9 cellular contexts compared by ENCODE assay signal in the genomic region with DNA sequence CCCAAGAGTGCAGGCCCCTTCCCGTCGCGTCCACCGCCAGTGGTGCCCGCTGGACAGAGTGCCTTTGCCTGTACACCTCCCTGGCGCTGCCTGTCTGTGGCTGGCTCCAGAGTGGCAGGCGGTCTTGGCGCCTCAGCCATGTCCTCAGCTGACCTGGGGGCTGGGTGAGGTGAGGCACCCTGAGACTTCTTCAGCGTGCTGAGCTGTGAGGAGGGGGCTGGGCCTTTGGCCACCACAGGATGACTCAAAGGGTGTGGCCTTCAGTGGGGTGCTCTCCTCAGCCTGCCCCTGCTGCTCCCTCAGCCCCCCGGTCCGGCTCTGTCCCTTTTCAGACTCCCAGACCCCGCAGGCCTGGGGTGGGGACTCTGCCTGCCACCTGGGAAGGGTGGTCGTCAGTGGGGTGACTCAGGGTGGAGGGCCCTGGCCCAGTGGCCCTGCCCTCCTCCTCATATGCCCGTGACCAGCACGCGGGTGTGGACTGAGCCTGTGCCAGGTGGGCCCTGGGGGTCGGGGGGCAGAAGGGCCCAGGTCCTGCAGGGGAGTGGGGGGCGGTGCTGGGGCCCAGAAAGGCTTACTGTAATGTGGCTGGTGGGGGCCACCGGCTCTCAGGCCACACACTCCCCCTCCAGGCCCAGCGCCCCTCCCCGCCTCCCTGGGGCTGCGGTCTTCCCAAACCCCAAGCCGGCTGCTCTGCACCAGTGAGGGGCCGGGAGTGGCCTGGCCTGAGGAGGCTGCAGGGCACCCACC. TPM values are rescaled to one million over a fixed set of nuclear protein-coding genes. Genes with fewer than 3 reads are reported as not detected.
DNase-seq lines count a peak whose midpoint lies in the region; ATAC-seq and TF ChIP-seq lines count a peak whose summit lies in the region.
"Had no signal": no experiment of that assay in that cellular context is flagged by ENCODE, and none has a peak within 500 bp of the region (broad histone marks: within the 10 kb centered on the region; RNA-seq: fewer than 3 reads in every experiment).

No MANE protein-coding gene starts in this region.

- DNase-seq in activated T-cell treated with anti-CD3 and anti-CD28 coated beads, Interleukin-2, amount 50 U/mL, for 1 hour: peak; percentile 52
- DNase-seq in activated T-cell treated with anti-CD3 and anti-CD28 coated beads for 4 hours (no peak), activated B cell treated with CpG ODN at 0.5 μM for 24 hours (peak; percentile 47), fibroblast of villous mesenchyme (ENCODE audit: low read depth) (peak; percentile 59), psoas muscle (peak; percentile 81 to 90), NAMALWA (ENCODE audit: low spot score) (no peak), KG1 (lab: John Stamatoyannopoulos, UW) (no peak)

- no peaks in the 10 kb centered on the region for H3K27me3 Mint-ChIP-seq in activated B cell treated with CpG ODN at 0.5 μM for 24 hours

- CTCF ChIA-PET in activated B cell treated with CpG ODN at 0.5 μM for 24 hours (lab: Charles Lee): interaction anchor here (2.0 to 5.0 kb wide), 2 partner anchors 28 to 97 kb away, joined by 5 to 91 read pairs; no protein-coding TSS in a partner anchor

- POLR2A ChIA-PET in activated B cell treated with CpG ODN at 0.5 μM for 24 hours (lab: Charles Lee): interaction anchor here (1.4 to 15.4 kb wide), 10 partner anchors 9 to 256 kb away, joined by 3 to 828 read pairs (median 10); partner anchors contain the start of genes IL17REL and PIM3

- H3K36me3 Mint-ChIP-seq in activated B cell treated with CpG ODN at 0.5 μM for 24 hours (ENCODE audit: low read depth): no peaks in the 10 kb centered on the region

- no peaks in the 10 kb centered on the region for H3K27me3 ChIP-seq in psoas muscle (ENCODE audit: insufficient read depth in 3 of 3, low read length in 2 of 3)

- H3K4me1 Mint-ChIP-seq in activated B cell treated with CpG ODN at 0.5 μM for 24 hours: peaks cover 58% of the 10 kb centered on the region

- H3K36me3 ChIP-seq in psoas muscle (ENCODE audit: insufficient read depth in 1 of 2, low read depth in 1 of 2): no peaks in the 10 kb centered on the region

- peak overlapping the region; percentile 95 for H3K27ac ChIP-seq in psoas muscle
- H3K27ac ChIP-seq: epithelial cell of prostate had no signal

- peak overlapping the region; percentile 75 for H3K4me3 Mint-ChIP-seq in activated B cell treated with CpG ODN at 0.5 μM for 24 hours

- no peak for ATAC-seq in activated B cell treated with CpG ODN at 0.5 μM for 24 hours (ENCODE audit: low read depth)
- ATAC-seq in psoas muscle: peak; percentile 55 to 65 (median 64)
- no peak for ATAC-seq in HG03175 (IDR thresholded peaks at IDR 0.05; ENCODE audit: unreplicated experiment)

- 20 to 32% (median 26%) methylated on average over 21 to 24 of the region's 24 CpGs for WGBS in psoas muscle, 3 donors

- H3K27ac Mint-ChIP-seq in activated B cell treated with CpG ODN at 0.5 μM for 24 hours: peak overlapping the region; percentile 82

- no peaks in the 10 kb centered on the region for H3K9me3 ChIP-seq in psoas muscle

- H3K4me3 ChIP-seq in fibroblast of villous mesenchyme (ENCODE audit: low read depth, low read length) (peak overlapping the region; percentile 60), psoas muscle (peak overlapping the region; percentile 73)

- intact Hi-C loops in activated B cell treated with CpG ODN at 0.5 μM for 24 hours (cut with micrococcal nuclease) (loop anchor here (5.0 to 10.0 kb wide), 2 partner anchors 83 to 540 kb away; partner anchors contain the start of gene SBF1), psoas muscle (cut with DNase I) (loop anchor here (2.0 to 10.0 kb wide), 3 partner anchors 26 to 273 kb away; partner anchors contain the start of genes PIM3 (in 1 of the 2) and SELENOO (in 1 of the 2))

- H3K4me1 ChIP-seq in psoas muscle: peaks cover 64% of the 10 kb centered on the region

- no peak for TF ChIP-seq CTCF in activated B cell treated with CpG ODN at 0.5 μM for 24 hours (IDR thresholded peaks at IDR 0.05)
- no peak for TF ChIP-seq CTCF in fibroblast of villous mesenchyme (IDR thresholded peaks at IDR 0.05; ENCODE audit: insufficient read depth, low read depth, low read length)
- no peak for TF ChIP-seq CTCF in psoas muscle (IDR thresholded peaks at IDR 0.05)

- no peaks in the 10 kb centered on the region for H3K9me3 Mint-ChIP-seq in activated B cell treated with CpG ODN at 0.5 μM for 24 hours

RNA-seq across cellular contexts. Expression of gene CRELD2, which starts 15.9 kb away (rescaled TPM):
- total RNA-seq in activated B cell treated with CpG ODN at 0.5 μM for 24 hours: 44.5 and 45.0 TPM in 2 replicates
- total RNA-seq in fibroblast of villous mesenchyme: 53.1 and 58.9 TPM in 2 replicates
- 10 to 100 TPM in 3 of 4 donors, 1 to 10 TPM in 1; 9.9 to 14.0 (median 11.5) TPM for total RNA-seq in psoas muscle
- 10 to 100 TPM in 2 of 3 donors, 1 to 10 TPM in 1; 8.8 to 14.1 (median 11.6) TPM for polyA plus RNA-seq in psoas muscle

RNA-seq across cellular contexts. Expression of gene ALG12, which starts 16.1 kb away (rescaled TPM):
- total RNA-seq in activated B cell treated with CpG ODN at 0.5 μM for 24 hours: 15.5 and 18.2 TPM in 2 replicates
- total RNA-seq in fibroblast of villous mesenchyme: 17.1 and 20.3 TPM in 2 replicates
- 10 to 100 TPM in 2 of 4 donors, 1 to 10 TPM in 2; 6.5 to 10.8 (median 8.7) TPM for total RNA-seq in psoas muscle
- 10 to 100 TPM in 1 of 3 donors, 1 to 10 TPM in 2; 8.0 to 11.0 (median 8.2) TPM for polyA plus RNA-seq in psoas muscle

RNA-seq across cellular contexts. Expression of gene PIM3, which starts 26.3 kb away (rescaled TPM):
- total RNA-seq in activated B cell treated with CpG ODN at 0.5 μM for 24 hours (79.8 and 91.7 TPM in 2 replicates), fibroblast of villous mesenchyme (27.7 and 32.0 TPM in 2 replicates), psoas muscle (100 to 1,000 TPM in 2 of 4 donors, 10 to 100 TPM in 2; 40.5 to 128 (median 84.5) TPM)
- 10 to 100 TPM; 66.4 to 84.5 (median 79.0) TPM for polyA plus RNA-seq in psoas muscle

Comparison
In these comparisons a context has a peak if more than half of its experiments do, and no peak if none do; other contexts are left out.
1. DNase-seq: peak in activated T-cell treated with anti-CD3 and anti-CD28 coated beads, Interleukin-2, amount 50 U/mL, for 1 hour (single experiment), activated B cell treated with CpG ODN at 0.5 μM for 24 hours (single experiment), fibroblast of villous mesenchyme (single experiment) and psoas muscle (2 of 2); none in activated T-cell treated with anti-CD3 and anti-CD28 coated beads for 4 hours (single experiment), NAMALWA (single experiment) and KG1 (single experiment).
2. ATAC-seq: peak in psoas muscle (4 of 4); none in activated B cell treated with CpG ODN at 0.5 μM for 24 hours (single experiment) and HG03175 (single experiment).